23 cellular contexts compared by ENCODE assay signal in genomic region chr1:98824724-98825123, GRCh38.
"Had no signal": no experiment of that assay in that cellular context is flagged by ENCODE, and none has a peak within 500 bp of the region (broad histone marks: within the 10 kb centered on the region; RNA-seq: fewer than 3 reads in every experiment).

No MANE protein-coding gene starts in this region.

- H3K27ac ChIP-seq: colonic mucosa, ovary, right atrium auricular region, sigmoid colon, skin epidermis, testis, tibial nerve had no signal

- FAIRE-seq: endothelial cell of umbilical vein, islet of Langerhans had no signal

- H3K4me1 ChIP-seq: colonic mucosa, right atrium auricular region, sigmoid colon, testis, tibial nerve had no signal

- ATAC-seq: mucosa of descending colon; natural killer cell; stimulated activated naive B cell treated with anti-CD40 and anti-IgM and Interleukin-4, amounts not matched to agents 10 μg/mL and 1 μg/mL and 100 μg/mL, for 72 hours; stimulated activated naive CD8-positive, alpha-beta T cell treated with anti-CD3 and anti-CD28 coated beads, Interleukin-15, amount 100 ng/mL, for 72 hours had no signal

- DNase-seq: colonic mucosa; effector CD4-positive, alpha-beta T cell; endodermal cell; erythroblast; foreskin melanocyte; head of caudate nucleus; hippocampal formation; kidney glomerular epithelial cell; mammary epithelial cell; mucosa of descending colon; natural killer cell; ovary; sigmoid colon; stimulated activated CD4-positive, alpha-beta T cell treated with anti-CD3 and anti-CD28 coated beads, Interleukin-2, amount 100 ng/mL, for 24 hours; stimulated activated CD4-positive, alpha-beta T cell treated with anti-CD3 and anti-CD28 coated beads, Interleukin-4, amount 100 ng/mL, for 4 hours; stimulated activated naive B cell treated with anti-CD40 and anti-IgM and Interleukin-4, amounts not matched to agents 10 μg/mL and 1 μg/mL and 100 μg/mL, for 72 hours; stimulated activated naive CD8-positive, alpha-beta T cell treated with anti-CD3 and anti-CD28 coated beads, Interleukin-15, amount 100 ng/mL, for 72 hours; testis had no signal

- H3K4me3 ChIP-seq: colonic mucosa, mucosa of descending colon, ovary, right atrium auricular region, sigmoid colon, skin epidermis, testis, tibial nerve had no signal

- H3K9me3 ChIP-seq: colonic mucosa, mucosa of descending colon, ovary, right atrium auricular region, sigmoid colon, testis had no signal

- H3K27me3 ChIP-seq: colonic mucosa, ovary, right atrium auricular region, sigmoid colon, testis, tibial nerve had no signal

- H3K36me3 ChIP-seq: colonic mucosa, ovary, right atrium auricular region, sigmoid colon, tibial nerve had no signal
